In the genomic region with DNA sequence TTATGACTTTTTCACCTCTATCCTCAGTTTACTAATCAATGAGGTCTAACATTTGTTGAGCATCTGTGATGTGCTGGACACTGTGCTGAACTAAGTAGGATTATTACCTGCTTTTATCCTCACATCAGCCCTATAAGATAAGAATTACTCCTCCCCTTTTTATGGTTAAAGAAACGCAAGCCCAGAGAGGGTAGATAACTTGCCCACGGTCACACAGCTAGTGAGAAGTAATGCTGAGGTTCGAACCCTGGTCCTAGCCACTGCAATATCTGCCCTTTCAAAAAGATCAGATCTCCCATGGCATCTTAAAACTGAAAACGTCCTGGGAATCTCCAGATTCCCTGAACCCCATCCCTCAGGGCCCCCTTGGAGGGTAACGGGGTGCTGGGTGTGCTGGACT, we compare ENCODE assay signal across 20 cellular contexts.
"Had no signal": no experiment of that assay in that cellular context is flagged by ENCODE, and none has a peak within 500 bp of the region (broad histone marks: within the 10 kb centered on the region; RNA-seq: fewer than 3 reads in every experiment).

No MANE protein-coding gene starts in this region.

- ATAC-seq: body of pancreas, T-helper 17 cell had no signal

- DNase-seq: activated CD4-positive, alpha-beta memory T cell treated with anti-CD3 and anti-CD28 coated beads, Interleukin-2, amount 10 ng/mL, durations not matched to agents 7 days and 5 days; activated CD4-positive, alpha-beta T cell treated with anti-CD3 and anti-CD28 coated beads for 1 hour; activated gamma-delta T cell; activated T-cell treated with anti-CD3 and anti-CD28 coated beads, Interleukin-2, amount 50 U/mL, for 48 hours; amygdala; caudate nucleus; glutamatergic neuron; hippocampal formation; islet precursor cell; nephron progenitor cell; occipital lobe; stomach; T-helper 17 cell had no signal

- H3K9me3 Mint-ChIP-seq: activated CD4-positive, alpha-beta memory T cell treated with anti-CD3 and anti-CD28 coated beads, Interleukin-2, amount 10 ng/mL, durations not matched to agents 7 days and 5 days; mesothelial cell of epicardium; nephron progenitor cell; type B pancreatic cell had no signal

- H3K36me3 Mint-ChIP-seq: activated naive CD8-positive, alpha-beta T cell; mesothelial cell of epicardium; type B pancreatic cell had no signal

- H3K27ac ChIP-seq: body of pancreas, SJSA1, stomach, VCaP had no signal

- H3K4me1 Mint-ChIP-seq: T-helper 17 cell had no signal

- H3K36me3 ChIP-seq: SJSA1, stomach had no signal

- H3K4me3 ChIP-seq: body of pancreas, lung, SJSA1, stomach had no signal

- H3K27me3 ChIP-seq: body of pancreas, SJSA1, stomach had no signal

- H3K4me3 Mint-ChIP-seq: activated CD4-positive, alpha-beta memory T cell treated with anti-CD3 and anti-CD28 coated beads, Interleukin-2, amount 10 ng/mL, durations not matched to agents 7 days and 5 days; activated naive CD8-positive, alpha-beta T cell; mesothelial cell of epicardium; nephron progenitor cell; T-helper 17 cell; type B pancreatic cell had no signal

- H3K27ac Mint-ChIP-seq: activated CD4-positive, alpha-beta memory T cell treated with anti-CD3 and anti-CD28 coated beads, Interleukin-2, amount 10 ng/mL, durations not matched to agents 7 days and 5 days; mesothelial cell of epicardium; nephron progenitor cell; T-helper 17 cell; type B pancreatic cell had no signal

- H3K9me3 ChIP-seq: body of pancreas, SJSA1, stomach had no signal

- H3K27me3 Mint-ChIP-seq: activated CD4-positive, alpha-beta memory T cell treated with anti-CD3 and anti-CD28 coated beads, Interleukin-2, amount 10 ng/mL, durations not matched to agents 7 days and 5 days; activated naive CD8-positive, alpha-beta T cell had no signal
